24 cellular contexts compared by ENCODE assay signal in genomic region chr20:57696401-57696961, GRCh38. TPM values are rescaled to one million over a fixed set of nuclear protein-coding genes. Genes with fewer than 3 reads are reported as not detected.
DNase-seq lines count a peak whose midpoint lies in the region; ATAC-seq and TF ChIP-seq lines count a peak whose summit lies in the region.
"Had no signal": no experiment of that assay in that cellular context is flagged by ENCODE, and none has a peak within 500 bp of the region (broad histone marks: within the 10 kb centered on the region; RNA-seq: fewer than 3 reads in every experiment).

No MANE protein-coding gene starts in this region.

- peaks cover 74 to 100% of the 10 kb centered on the region in 2 donors for H3K4me1 Mint-ChIP-seq in stimulated activated naive B cell treated with anti-CD40 and anti-IgM and Interleukin-4, amounts not matched to agents 10 μg/mL and 1 μg/mL and 100 μg/mL, for 72 hours
- H3K4me1 Mint-ChIP-seq in activated T-cell treated with anti-CD3 and anti-CD28 coated beads, Interleukin-2, amount 50 U/mL, for 72 hours (ENCODE audit: low read depth) = peaks cover 42% of the 10 kb centered on the region

- no peak for TF ChIP-seq CTCF in C4-2B (conservative IDR thresholded peaks at IDR 0.05)

- no peaks in the 10 kb centered on the region for H3K9me3 Mint-ChIP-seq in stimulated activated naive B cell treated with anti-CD40 and anti-IgM and Interleukin-4, amounts not matched to agents 10 μg/mL and 1 μg/mL and 100 μg/mL, for 72 hours
- no peaks in the 10 kb centered on the region for H3K9me3 Mint-ChIP-seq in activated T-cell treated with anti-CD3 and anti-CD28 coated beads, Interleukin-2, amount 50 U/mL, for 72 hours
- H3K9me3 Mint-ChIP-seq: activated naive CD4-positive, alpha-beta T cell treated with anti-CD3 and anti-CD28 coated beads, Interleukin-2, amount 50 U/mL, for 72 hours; activated T-helper 2 cell treated with anti-CD3 and anti-CD28 coated beads, Interferon-gamma antibody, Interleukin-2, Interleukin-4, amounts not matched to agents 10 μg/mL and 5 μg/mL and 100 μg/mL, durations not matched to agents 14 hours and 24 hours and 36 hours; CD8-positive, alpha-beta memory T cell; stimulated activated effector memory CD8-positive, alpha-beta T cell treated with anti-CD3 and anti-CD28 coated beads, Interleukin-12 subunit alpha, Interleukin-12 subunit beta, amount 100 ng/mL, for 72 hours had no signal

- H3K4me3 Mint-ChIP-seq in stimulated activated naive B cell treated with anti-CD40 and anti-IgM and Interleukin-4, amounts not matched to agents 10 μg/mL and 1 μg/mL and 100 μg/mL, for 72 hours = no peak overlapping the region
- no peak overlapping the region for H3K4me3 Mint-ChIP-seq in activated T-cell treated with anti-CD3 and anti-CD28 coated beads, Interleukin-2, amount 50 U/mL, for 72 hours
- H3K4me3 Mint-ChIP-seq: CD8-positive, alpha-beta memory T cell; stimulated activated effector memory CD8-positive, alpha-beta T cell treated with anti-CD3 and anti-CD28 coated beads, Interleukin-12 subunit alpha, Interleukin-12 subunit beta, amount 100 ng/mL, for 72 hours had no signal

- peaks cover 0 to 8% of the 10 kb centered on the region in 2 donors for H3K36me3 Mint-ChIP-seq in stimulated activated naive B cell treated with anti-CD40 and anti-IgM and Interleukin-4, amounts not matched to agents 10 μg/mL and 1 μg/mL and 100 μg/mL, for 72 hours
- H3K36me3 Mint-ChIP-seq in activated T-cell treated with anti-CD3 and anti-CD28 coated beads, Interleukin-2, amount 50 U/mL, for 72 hours (ENCODE audit: insufficient read depth in 2 of 2) = no peaks in the 10 kb centered on the region
- H3K36me3 Mint-ChIP-seq: activated naive CD4-positive, alpha-beta T cell treated with anti-CD3 and anti-CD28 coated beads, Interleukin-2, amount 50 U/mL, for 72 hours; CD8-positive, alpha-beta memory T cell had no signal

- ATAC-seq in stimulated activated naive B cell treated with anti-CD40 and anti-IgM and Interleukin-4, amounts not matched to agents 10 μg/mL and 1 μg/mL and 100 μg/mL, for 72 hours (replicated peaks) = no peak
- no peak for ATAC-seq in HG03135 (IDR thresholded peaks at IDR 0.05; ENCODE audit: unreplicated experiment)
- no peak for ATAC-seq in activated T-cell treated with anti-CD3 and anti-CD28 coated beads, Interleukin-2, amount 50 U/mL, for 72 hours (replicated peaks in 1 of 2)
- no peak for ATAC-seq in GM19324 (IDR thresholded peaks at IDR 0.05; ENCODE audit: low FRiP score, unreplicated experiment)
- ATAC-seq: activated naive CD4-positive, alpha-beta T cell treated with anti-CD3 and anti-CD28 coated beads, Interleukin-2, amount 50 U/mL, for 72 hours; left colon; stimulated activated effector memory CD8-positive, alpha-beta T cell treated with anti-CD3 and anti-CD28 coated beads, Interleukin-12 subunit alpha, Interleukin-12 subunit beta, amount 100 ng/mL, for 72 hours had no signal

- H3K27ac ChIP-seq in C4-2B (peak overlapping the region; percentile 53; the same call in 1 of the 2 replicates), caudate nucleus (ENCODE audit: low read depth, low read length) (peak overlapping the region; percentile 68)

- DNase-seq in NCI-H69 (lab: John Stamatoyannopoulos, UW) = peak; percentile 18
- peak in 10 of 61 donors; percentile 13 to 54 (median 40) for DNase-seq in caudate nucleus (lab: John Stamatoyannopoulos, UW)
- DNase-seq in stimulated activated naive B cell treated with anti-CD40 and anti-IgM and Interleukin-4, amounts not matched to agents 10 μg/mL and 1 μg/mL and 100 μg/mL, for 72 hours = no peak
- no peak for DNase-seq in activated T-cell treated with anti-CD3 and anti-CD28 coated beads, Interleukin-2, amount 50 U/mL, for 72 hours
- DNase-seq: activated CD4-positive, alpha-beta T cell treated with anti-CD3 and anti-CD28 coated beads, Interleukin-2, amount 50 U/mL, for 4 hours; activated CD4-positive, CD25-positive, alpha-beta regulatory T cell; CD8-positive, alpha-beta memory T cell; cerebellar nuclear complex; effector CD4-positive, alpha-beta T cell; GDM1; GOT3; KBM-7; left colon; NCI-H146; NCI-H748 treated with DMSO at 0.1 percent for 48 hours; Right ventricle myocardium superior; stimulated activated CD4-positive, alpha-beta T cell treated with anti-CD3 and anti-CD28 coated beads, Interleukin-2, amount 100 ng/mL, for 48 hours; SW 1271 had no signal

- no peaks in the 10 kb centered on the region for H3K27me3 Mint-ChIP-seq in stimulated activated naive B cell treated with anti-CD40 and anti-IgM and Interleukin-4, amounts not matched to agents 10 μg/mL and 1 μg/mL and 100 μg/mL, for 72 hours
- peaks cover 5% of the 10 kb centered on the region for H3K27me3 Mint-ChIP-seq in activated T-cell treated with anti-CD3 and anti-CD28 coated beads, Interleukin-2, amount 50 U/mL, for 72 hours (ENCODE audit: low read depth)

- peak overlapping the region; percentile 44 for H3K27ac Mint-ChIP-seq in stimulated activated naive B cell treated with anti-CD40 and anti-IgM and Interleukin-4, amounts not matched to agents 10 μg/mL and 1 μg/mL and 100 μg/mL, for 72 hours
- H3K27ac Mint-ChIP-seq in activated T-cell treated with anti-CD3 and anti-CD28 coated beads, Interleukin-2, amount 50 U/mL, for 72 hours = no peak overlapping the region
- H3K27ac Mint-ChIP-seq: activated T-helper 2 cell treated with anti-CD3 and anti-CD28 coated beads, Interferon-gamma antibody, Interleukin-2, Interleukin-4, amounts not matched to agents 10 μg/mL and 5 μg/mL and 100 μg/mL, durations not matched to agents 14 hours and 24 hours and 36 hours; CD8-positive, alpha-beta memory T cell; stimulated activated effector memory CD8-positive, alpha-beta T cell treated with anti-CD3 and anti-CD28 coated beads, Interleukin-12 subunit alpha, Interleukin-12 subunit beta, amount 100 ng/mL, for 72 hours had no signal

RNA-seq across cellular contexts. Expression of gene PMEPA1, which starts 13.3 kb away (rescaled TPM):
- total RNA-seq in activated T-cell treated with anti-CD3 and anti-CD28 coated beads, Interleukin-2, amount 50 U/mL, for 72 hours = 1 to 10 TPM; 4.3 to 4.6 TPM
